ENCODE assay signal across 13 cellular contexts in genomic region chr7:90661290-90662151, GRCh38.
DNase-seq lines count a peak whose midpoint lies in the region; ATAC-seq and TF ChIP-seq lines count a peak whose summit lies in the region.
"Had no signal": no experiment of that assay in that cellular context is flagged by ENCODE, and none has a peak within 500 bp of the region (broad histone marks: within the 10 kb centered on the region; RNA-seq: fewer than 3 reads in every experiment).

No MANE protein-coding gene starts in this region.

- H3K79me2 ChIP-seq in mesendoderm (ENCODE audit: control insufficient read depth, insufficient read depth, low read length), result peaks cover 9% of the 10 kb centered on the region

- peak overlapping the region; percentile 38 for H3K27ac Mint-ChIP-seq in chondrocyte (ENCODE audit: unreplicated experiment)
- H3K27ac Mint-ChIP-seq: activated CD4-positive, alpha-beta T cell treated with anti-CD3 and anti-CD28 coated beads for 36 hours; activated naive CD4-positive, alpha-beta T cell treated with anti-CD3 and anti-CD28 coated beads, Interleukin-2, amount 50 U/mL, for 72 hours had no signal

- H3K27ac ChIP-seq in mesendoderm (ENCODE audit: low read depth, low read length), result no peak overlapping the region
- H3K27ac ChIP-seq: esophagus squamous epithelium, right lobe of liver had no signal

- peaks cover 6% of the 10 kb centered on the region for H3K79me1 ChIP-seq in mesendoderm (ENCODE audit: low read length)

- H3K4me3 ChIP-seq in mesendoderm (ENCODE audit: low read length), result no peak overlapping the region
- H3K4me3 ChIP-seq: esophagus squamous epithelium, right lobe of liver had no signal

- no peak overlapping the region for H2BK15ac ChIP-seq in mesendoderm (replicated peaks; ENCODE audit: low read depth)

- H2BK120ac ChIP-seq in mesendoderm (ENCODE audit: low read depth, low read length), result no peak overlapping the region

- no peaks in the 10 kb centered on the region for H3K36me3 ChIP-seq in mesendoderm (ENCODE audit: control insufficient read depth, insufficient read depth, low read length)
- H3K36me3 ChIP-seq: esophagus squamous epithelium, right lobe of liver had no signal

- no peak overlapping the region for H4K5ac ChIP-seq in mesendoderm (ENCODE audit: low read length)

- no CpG with 5 or more reads among the region's 6 CpGs for WGBS in mesendoderm (ENCODE audit: extremely low coverage, insufficient coverage, low lambda C conversion rate)

- no peaks in the 10 kb centered on the region for H3K36me3 Mint-ChIP-seq in chondrocyte (ENCODE audit: low read depth)
- H3K36me3 Mint-ChIP-seq: activated naive CD4-positive, alpha-beta T cell treated with anti-CD3 and anti-CD28 coated beads, Interleukin-2, amount 50 U/mL, for 72 hours had no signal

- no peaks in the 10 kb centered on the region for H3K27me3 Mint-ChIP-seq in chondrocyte (ENCODE audit: low read depth)
- H3K27me3 Mint-ChIP-seq: activated CD4-positive, alpha-beta T cell treated with anti-CD3 and anti-CD28 coated beads for 36 hours had no signal

- no peaks in the 10 kb centered on the region for H3K9me3 Mint-ChIP-seq in chondrocyte (ENCODE audit: low read depth)

- DNase-seq in chondrocyte (ENCODE audit: low spot score) (no peak), mesendoderm (peak; percentile 35), HuH-7.5 (ENCODE audit: low spot score) (no peak), dedifferentiated amniotic fluid mesenchymal stem cell (ENCODE audit: extremely low spot score) (no peak)
- DNase-seq in activated CD4-positive, alpha-beta T cell treated with anti-CD3 and anti-CD28 coated beads, Interleukin-2, amount 50 U/mL, for 1 hour, result no peak
- DNase-seq in activated naive CD4-positive, alpha-beta T cell treated with anti-CD3 and anti-CD28 coated beads, Interleukin-2, amount 50 U/mL, for 16 hours, result no peak
- DNase-seq: activated CD4-positive, alpha-beta T cell treated with anti-CD3 and anti-CD28 coated beads for 36 hours; esophagus squamous epithelium; NCI-H187 treated with DMSO at 0.1 percent for 48 hours; right lobe of liver had no signal

- peaks cover 4% of the 10 kb centered on the region for H3K4me1 ChIP-seq in mesendoderm (ENCODE audit: control insufficient read depth, low read depth, low read length)

- H3K4me3 Mint-ChIP-seq in chondrocyte (ENCODE audit: unreplicated experiment), result no peak overlapping the region
- H3K4me3 Mint-ChIP-seq: activated CD4-positive, alpha-beta T cell treated with anti-CD3 and anti-CD28 coated beads for 36 hours had no signal

- H3K56ac ChIP-seq in mesendoderm (ENCODE audit: low read length), result peak overlapping the region; percentile 29

- H3K18ac ChIP-seq in mesendoderm (ENCODE audit: low read length), result no peak overlapping the region

- H3K4me1 Mint-ChIP-seq in chondrocyte (ENCODE audit: low read depth), result peaks cover 50% of the 10 kb centered on the region
- H3K4me1 Mint-ChIP-seq: activated CD4-positive, alpha-beta T cell treated with anti-CD3 and anti-CD28 coated beads for 36 hours had no signal

- no peak overlapping the region for H3K4me2 ChIP-seq in mesendoderm (ENCODE audit: low read length)

- no peak overlapping the region for H2BK5ac ChIP-seq in mesendoderm (ENCODE audit: low read length)

- peak; percentile 17 for ATAC-seq in GM18907 (IDR thresholded peaks at IDR 0.05; ENCODE audit: unreplicated experiment)
- peak; percentile 6 for ATAC-seq in HG03097 (IDR thresholded peaks at IDR 0.05; ENCODE audit: low FRiP score, unreplicated experiment)
- ATAC-seq: activated CD4-positive, alpha-beta T cell treated with anti-CD3 and anti-CD28 coated beads for 36 hours; activated naive CD4-positive, alpha-beta T cell treated with anti-CD3 and anti-CD28 coated beads, Interleukin-2, amount 50 U/mL, for 72 hours; right lobe of liver had no signal

- H3K9ac ChIP-seq in mesendoderm (ENCODE audit: low read length), result no peak overlapping the region

- H4K8ac ChIP-seq in mesendoderm (ENCODE audit: low read depth, low read length), result no peak overlapping the region

- no peaks in the 10 kb centered on the region for H3K27me3 ChIP-seq in mesendoderm (ENCODE audit: insufficient read depth, low read length, poor library complexity)
- H3K27me3 ChIP-seq: esophagus squamous epithelium, right lobe of liver had no signal

- H3K23ac ChIP-seq in mesendoderm (ENCODE audit: low read length), result no peak overlapping the region

- no peak for TF ChIP-seq CTCF in chondrocyte (IDR thresholded peaks at IDR 0.05)

- H2AK5ac ChIP-seq in mesendoderm (ENCODE audit: low read length), result no peak overlapping the region

- H3K4ac ChIP-seq in mesendoderm (ENCODE audit: low read depth, low read length), result no peak overlapping the region
